In the genomic region with DNA sequence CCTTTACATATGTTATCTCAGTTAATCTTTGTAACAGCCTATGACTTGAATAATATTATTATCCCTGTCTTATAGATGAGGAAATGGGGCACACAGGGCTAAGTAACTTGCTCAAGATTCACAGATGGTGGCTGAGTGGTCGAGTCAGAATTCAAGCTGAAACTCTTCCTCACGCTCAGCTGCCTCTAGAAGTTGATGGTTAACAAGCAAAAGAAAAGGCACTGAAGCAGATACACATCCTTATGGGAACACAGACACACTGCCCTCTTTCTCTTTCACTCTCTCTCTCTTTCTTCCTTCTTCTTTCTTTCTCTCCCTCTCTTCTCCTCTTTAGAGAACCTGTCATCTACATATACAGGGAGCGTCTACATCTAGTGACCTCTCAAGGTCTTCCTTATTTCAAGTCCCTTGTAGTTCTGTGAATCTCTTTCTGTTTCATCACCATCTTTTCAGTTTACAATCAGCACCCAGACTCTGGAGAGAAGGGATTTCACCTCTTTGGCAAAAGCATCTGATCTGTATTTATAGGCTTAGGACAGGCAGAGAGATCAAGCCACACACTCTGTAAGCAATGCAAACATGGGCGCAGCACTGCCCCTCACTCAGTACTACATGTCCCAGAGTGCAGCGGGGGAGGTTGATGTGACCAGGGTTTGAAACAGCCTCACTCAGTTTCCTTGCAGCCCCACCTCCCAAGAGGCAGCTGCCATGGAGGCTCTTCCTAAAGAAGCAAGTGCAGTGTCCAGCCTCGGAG, we compare ENCODE assay signal across 12 cellular contexts.
DNase-seq lines count a peak whose midpoint lies in the region; ATAC-seq, FAIRE-seq and TF ChIP-seq lines count a peak whose summit lies in the region.
"Had no signal": no experiment of that assay in that cellular context is flagged by ENCODE, and none has a peak within 500 bp of the region (broad histone marks: within the 10 kb centered on the region; RNA-seq: fewer than 3 reads in every experiment).

No MANE protein-coding gene starts in this region.

- H3K27ac ChIP-seq in stomach, result no peak overlapping the region

- H3K4me3 ChIP-seq in mucosa of descending colon (no peak overlapping the region), stomach (no peak overlapping the region)

- H3K36me3 ChIP-seq in mucosa of descending colon (ENCODE audit: low read depth), result no peaks in the 10 kb centered on the region
- H3K36me3 ChIP-seq in stomach, result no peaks in the 10 kb centered on the region

- TF ChIP-seq CTCF in mucosa of descending colon (IDR thresholded peaks at IDR 0.05) (no peak), stomach (IDR thresholded peaks at IDR 0.05) (no peak), GM10266 (IDR thresholded peaks at IDR 0.05; ENCODE audit: control insufficient read depth, insufficient read depth, low read depth, missing control alignments) (no peak)

- TF ChIP-seq EP300 in stomach (IDR thresholded peaks at IDR 0.05), result no peak

- WGBS in stomach, 5 donors, result 66 to 80% (median 66%) methylated on average over 6 of the region's 6 CpGs

- no peak for TF ChIP-seq POLR2A in stomach (IDR thresholded peaks at IDR 0.05)

- H3K4me1 ChIP-seq in mucosa of descending colon (ENCODE audit: low read depth) (no peaks in the 10 kb centered on the region), stomach (peaks cover 0 to 4% (median 0%) of the 10 kb centered on the region in 4 donors)

- H3K27me3 ChIP-seq in stomach, result no peaks in the 10 kb centered on the region

- peak; percentile 80 for FAIRE-seq in GM18507 (lab: Jason Lieb, UNC)

- ATAC-seq in GM21529 (IDR thresholded peaks at IDR 0.05; ENCODE audit: unreplicated experiment) (peak; percentile 74), HG03571 (IDR thresholded peaks at IDR 0.05; ENCODE audit: unreplicated experiment) (peak; percentile 76), mucosa of descending colon (no peak)

- intact Hi-C loops in mucosa of descending colon (cut with DNase I, micrococcal nuclease), result no loop called here
- intact Hi-C loops in stomach (cut with DNase I; ENCODE audit: low total_unique reads), result no loop called here

- H3K9me3 ChIP-seq in mucosa of descending colon (no peaks in the 10 kb centered on the region), stomach (no peaks in the 10 kb centered on the region)

- DNase-seq in GM18507 (ENCODE audit: extremely low spot score, insufficient read length, low read depth) (no peak), kidney tubule cell (ENCODE audit: low spot score) (peak; percentile 80), mucosa of descending colon (no peak), stomach (no peak), SW 1271 (lab: John Stamatoyannopoulos, UW) (no peak), GM10266 (ENCODE audit: extremely low spot score) (no peak)
- DNase-seq: activated naive CD4-positive, alpha-beta T cell treated with anti-CD3 and anti-CD28 coated beads for 36 hours; NCI-H774; right cardiac atrium; trophoblast cell had no signal
